In the genomic region with DNA sequence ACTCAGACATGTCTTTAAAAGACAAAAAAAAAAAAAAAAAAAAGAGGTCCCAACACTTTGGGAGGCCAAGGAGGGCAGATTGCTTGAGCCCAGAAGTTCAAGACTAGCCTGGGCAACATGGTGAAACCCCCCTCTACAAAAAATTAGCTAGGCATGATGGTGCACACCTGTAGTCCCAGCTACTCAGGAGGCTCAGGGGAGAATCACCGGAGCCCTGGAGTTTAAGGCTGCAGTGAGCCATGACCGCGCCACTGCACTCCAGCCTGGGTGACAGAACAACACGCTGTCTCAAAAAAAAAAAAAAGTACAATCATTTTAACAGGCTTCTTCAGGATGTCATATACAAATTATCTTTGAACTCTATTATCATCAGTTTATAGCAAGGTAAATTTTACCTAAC, we compare ENCODE assay signal across 16 cellular contexts. TPM values are rescaled to one million over a fixed set of nuclear protein-coding genes. Genes with fewer than 3 reads are reported as not detected.
A peak's percentile ranks its signal among the peaks of the same experiment; 100 is the strongest.
DNase-seq lines count a peak whose midpoint lies in the region; ATAC-seq, FAIRE-seq and TF ChIP-seq lines count a peak whose summit lies in the region.
"Had no signal": no experiment of that assay in that cellular context is flagged by ENCODE, and none has a peak within 500 bp of the region (broad histone marks: within the 10 kb centered on the region; RNA-seq: fewer than 3 reads in every experiment).

No MANE protein-coding gene starts in this region.

- no peak for TF ChIP-seq RAD21 in GM12878 (IDR thresholded peaks at IDR 0.05; ENCODE audit: insufficient read depth, low read depth, low read length)

- H3K27ac Mint-ChIP-seq in T-helper 2 cell treated with Interferon-gamma antibody and Interleukin-4, amounts not matched to agents 5 μg/mL and 100 μg/mL, for 36 hours = no peak overlapping the region
- H3K27ac Mint-ChIP-seq: activated naive CD8-positive, alpha-beta T cell treated with anti-CD3 and anti-CD28 coated beads, Interleukin-2, amount 50 U/mL, for 24 hours; stimulated activated naive CD8-positive, alpha-beta T cell treated with anti-CD3 and anti-CD28 coated beads, Interleukin-15, Interleukin-2, amounts not matched to agents 100 ng/mL and 50 ng/mL, for 24 hours had no signal

- peaks cover 32% of the 10 kb centered on the region for H3K4me1 Mint-ChIP-seq in T-helper 2 cell treated with Interferon-gamma antibody and Interleukin-4, amounts not matched to agents 5 μg/mL and 100 μg/mL, for 36 hours (ENCODE audit: low read depth)

- H3K36me3 ChIP-seq in GM12878 (ENCODE audit: control insufficient read depth in 2 of 2, insufficient read depth in 2 of 2, low read length in 1 of 2) = peaks cover 2 to 12% of the 10 kb centered on the region in 2 experiments; a peak in 3 of 4 replicates
- H3K36me3 ChIP-seq: esophagus squamous epithelium, prostate gland had no signal

- RAD21 ChIA-PET in GM12878 (lab: Charles Lee; ENCODE audit: unreplicated experiment) = interaction anchor here (0.6 to 1.6 kb wide), 10 partner anchors 8 to 1273 kb away, joined by 3 to 7 read pairs (median 4); no protein-coding TSS in a partner anchor

- no peaks in the 10 kb centered on the region for H3K27me3 ChIP-seq in GM12878 (replicated peaks in 1 of 2; ENCODE audit: control insufficient read depth in 2 of 2, insufficient read depth in 2 of 2, low read length in 1 of 2)
- H3K27me3 ChIP-seq: BE2C, esophagus squamous epithelium, MG63 had no signal

- peaks cover 36% of the 10 kb centered on the region for H3K36me3 Mint-ChIP-seq in T-helper 2 cell treated with Interferon-gamma antibody and Interleukin-4, amounts not matched to agents 5 μg/mL and 100 μg/mL, for 36 hours (ENCODE audit: low read depth)

- no peak overlapping the region for H3K4me3 Mint-ChIP-seq in T-helper 2 cell treated with Interferon-gamma antibody and Interleukin-4, amounts not matched to agents 5 μg/mL and 100 μg/mL, for 36 hours
- H3K4me3 Mint-ChIP-seq: activated naive CD8-positive, alpha-beta T cell treated with anti-CD3 and anti-CD28 coated beads, Interleukin-2, amount 50 U/mL, for 24 hours; stimulated activated naive CD8-positive, alpha-beta T cell treated with anti-CD3 and anti-CD28 coated beads, Interleukin-15, Interleukin-2, amounts not matched to agents 100 ng/mL and 50 ng/mL, for 24 hours had no signal

- POLR2A ChIA-PET in GM12878 (lab: Charles Lee) = interaction anchor here (0.7 to 1.8 kb wide), 6 partner anchors 8 to 497 kb away, joined by 3 to 11 read pairs (median 4); no protein-coding TSS in a partner anchor

- H3K9ac ChIP-seq in GM12878 (ENCODE audit: control insufficient read depth, insufficient read depth, low read length) = no peak overlapping the region; the same call in 1 of the 2 replicates

- no TSS peak for BruUV-seq in GM12878 (replicated peaks; lab: Mats Ljungman, UMichigan)

- ATAC-seq in GM18505 (IDR thresholded peaks at IDR 0.05; ENCODE audit: unreplicated experiment) (peak; percentile 78), GM21447 (IDR thresholded peaks at IDR 0.05; ENCODE audit: unreplicated experiment) (peak; percentile 83), HG03095 (IDR thresholded peaks at IDR 0.05; ENCODE audit: unreplicated experiment) (peak; percentile 64), GM12878 (peak; percentile 76), left colon (no peak)
- ATAC-seq: activated naive CD8-positive, alpha-beta T cell treated with anti-CD3 and anti-CD28 coated beads, Interleukin-2, amount 50 U/mL, for 24 hours; Right ventricle myocardium inferior had no signal

- in situ Hi-C loops in GM12878 (cut with MboI) = no loop called here

- no peaks in the 10 kb centered on the region; the same call in 2 of the 3 replicates for H3K9me3 ChIP-seq in GM12878 (replicated peaks; ENCODE audit: control insufficient read depth, insufficient read depth, low read length)
- H3K9me3 ChIP-seq: BE2C, esophagus squamous epithelium, prostate gland had no signal

- intact Hi-C loops in GM12878 (cut with micrococcal nuclease; ENCODE audit: unreplicated experiment) = no loop called here
- intact Hi-C loops in left colon (cut with DNase I, micrococcal nuclease) = loop anchor here in 1 of 2 donors (10.0 kb wide), 1 partner anchor 64 kb away; the partner anchor contains the start of gene MYLK3

- H3K4me2 ChIP-seq in GM12878 (ENCODE audit: control insufficient read depth, insufficient read depth) = peak overlapping the region; percentile 62

- no peak for TF ChIP-seq CTCF in GM12878 (IDR thresholded peaks at IDR 0.05 in 2 of 3, conservative IDR thresholded peaks at IDR 0.05 in 1 of 3; ENCODE audit: control insufficient read depth in 2 of 3, extremely low read depth in 1 of 3, insufficient read depth in 1 of 3, low read depth in 3 of 3, low read length in 3 of 3)

- FAIRE-seq in GM12878 (lab: Jason Lieb, UNC) = peak; percentile 69

- H3K79me2 ChIP-seq in GM12878 (ENCODE audit: control insufficient read depth, insufficient read depth, low read length) = peaks cover 72% of the 10 kb centered on the region

- H3K27ac ChIP-seq in GM12878 (ENCODE audit: control insufficient read depth, insufficient read depth) = no peak overlapping the region
- H3K27ac ChIP-seq: esophagus squamous epithelium had no signal

- DNase-seq in GM12878 (ENCODE audit: low read depth, low spot score) (no peak), left colon (no peak), NCI-H82 treated with DMSO at 0.1 percent for 48 hours (lab: John Stamatoyannopoulos, UW; ENCODE audit: unreplicated experiment) (no peak), SIG-M5 treated with dmso at 0.1 percent for 504 hours (lab: John Stamatoyannopoulos, UW; ENCODE audit: unreplicated experiment) (no peak)
- DNase-seq in T-helper 2 cell treated with Interferon-gamma antibody and Interleukin-4, amounts not matched to agents 5 μg/mL and 100 μg/mL, for 36 hours (ENCODE audit: low spot score) = no peak
- DNase-seq: activated naive CD8-positive, alpha-beta T cell treated with anti-CD3 and anti-CD28 coated beads, Interleukin-2, amount 50 U/mL, for 24 hours; BE2C; esophagus squamous epithelium; MG63; stimulated activated CD4-positive, alpha-beta T cell treated with anti-CD3 and anti-CD28 coated beads, Interleukin-2, amount 100 ng/mL, for 24 hours had no signal

- WGBS in GM12878 (ENCODE audit: insufficient coverage, insufficient replicate concordance, low lambda C conversion rate, missing lambda C conversion rate) = 13% methylated on average over 4 of the region's 4 CpGs

- no peaks in the 10 kb centered on the region for H4K20me1 ChIP-seq in GM12878 (ENCODE audit: control insufficient read depth, insufficient read depth)

- SMC1A ChIA-PET in GM12878 (lab: Charles Lee; ENCODE audit: uncharacterized antibody, unreplicated experiment) = interaction anchor here (0.6 to 4.3 kb wide), 9 partner anchors 8 to 292 kb away, joined by 3 to 25 read pairs (median 7); no protein-coding TSS in a partner anchor

- H3K4me3 ChIP-seq in GM12878 = 0 out of 2 replicates have a peak overlapping the region, but pooled peaks have one; percentile 33
- H3K4me3 ChIP-seq: esophagus squamous epithelium, MG63, prostate gland had no signal

- no peak overlapping the region for H2AFZ ChIP-seq in GM12878 (ENCODE audit: control insufficient read depth, low read depth, low read length)

- CTCF ChIA-PET in GM12878 (lab: Yijun Ruan, JAX) = interaction anchor here (0.5 to 2.1 kb wide), 8 partner anchors 8 to 191 kb away, joined by 3 to 11 read pairs (median 4); no protein-coding TSS in a partner anchor

- no peaks in the 10 kb centered on the region for H3K27me3 Mint-ChIP-seq in T-helper 2 cell treated with Interferon-gamma antibody and Interleukin-4, amounts not matched to agents 5 μg/mL and 100 μg/mL, for 36 hours (ENCODE audit: low read depth)
- H3K27me3 Mint-ChIP-seq: activated naive CD8-positive, alpha-beta T cell treated with anti-CD3 and anti-CD28 coated beads, Interleukin-2, amount 50 U/mL, for 24 hours; stimulated activated naive CD8-positive, alpha-beta T cell treated with anti-CD3 and anti-CD28 coated beads, Interleukin-15, Interleukin-2, amounts not matched to agents 100 ng/mL and 50 ng/mL, for 24 hours had no signal

- TF ChIP-seq POLR2A in GM18505 (IDR thresholded peaks at IDR 0.05; ENCODE audit: borderline replicate concordance, extremely low read depth, insufficient read depth, insufficient read length) = no peak
- TF ChIP-seq POLR2A in GM12878 (IDR thresholded peaks at IDR 0.05; ENCODE audit: low read depth, low read length) = no peak

- H3K4me1 ChIP-seq in GM12878 (ENCODE audit: control insufficient read depth, insufficient read depth, low read length) = peaks cover 22% of the 10 kb centered on the region
- H3K4me1 ChIP-seq: BE2C, prostate gland had no signal

- no peaks in the 10 kb centered on the region for H3K9me3 Mint-ChIP-seq in T-helper 2 cell treated with Interferon-gamma antibody and Interleukin-4, amounts not matched to agents 5 μg/mL and 100 μg/mL, for 36 hours
- H3K9me3 Mint-ChIP-seq: stimulated activated naive CD8-positive, alpha-beta T cell treated with anti-CD3 and anti-CD28 coated beads, Interleukin-15, Interleukin-2, amounts not matched to agents 100 ng/mL and 50 ng/mL, for 24 hours had no signal

- no peak for TF ChIP-seq EP300 in GM12878 (IDR thresholded peaks at IDR 0.05; ENCODE audit: borderline replicate concordance in 1 of 2, control insufficient read depth in 1 of 2, low read depth in 2 of 2, low read length in 2 of 2)

TF ChIP-seq in GM12878, 131 proteins besides CTCF, POLR2A, EP300 and RAD21 (continues in another document):
- TF ChIP-seq KDM1A (IDR thresholded peaks at IDR 0.05; ENCODE audit: borderline replicate concordance) (no peak), EED (IDR thresholded peaks at IDR 0.05; ENCODE audit: low read depth) (no peak), HCFC1 (IDR thresholded peaks at IDR 0.05; ENCODE audit: low read length) (no peak)

RNA-seq across cellular contexts. Expression of gene C16orf87, which starts 22.0 kb away (rescaled TPM):
- total RNA-seq in GM12878 (2013; cell fraction: nucleolus; rRNA removed) = 16.2 and 17.0 TPM in 2 replicates
- total RNA-seq in GM12878 (2014; rRNA removed) = 18.4 and 24.3 TPM in 2 replicates
- total RNA-seq in GM12878 (2014; rRNA removed; fragmentation: Illumina TruSeq; extraction: Trizol) = 32.6 and 34.9 TPM in 2 replicates
- 21.8 and 21.9 TPM in 2 replicates for total RNA-seq in GM12878 (2021)
- 12.4 TPM for polyA plus RNA-seq in GM12878 (2011; ENCODE audit: low read depth)
- 19.7 and 30.8 TPM in 2 replicates for polyA plus RNA-seq in GM12878 (2011; rRNA removed)
- polyA plus RNA-seq in GM12878 (2011; cell fraction: cytosol; rRNA removed) = 4.3 and 5.1 TPM in 2 replicates
- 5.9 TPM in 2 replicates for polyA plus RNA-seq in GM12878 (2011; cell fraction: nucleus; rRNA removed)
- polyA plus RNA-seq in GM12878 (2012) = 19.6 and 27.0 TPM in 2 replicates
- polyA plus RNA-seq in GM12878 (2014; fragmentation: Illumina TruSeq; extraction: Trizol) = 29.3 and 40.1 TPM in 2 replicates
- polyA plus RNA-seq in GM12878 (2014; fragmentation: Nextera tagmentation; extraction: Ambion mirVana) = 10 to 100 TPM; 49.0 to 51.8 TPM
- 16.8 and 18.5 TPM in 2 replicates for polyA plus RNA-seq in GM12878 (2014; rRNA removed)
- polyA plus RNA-seq in GM12878 (2016; fragmentation: Nextera tagmentation; extraction: Ambion mirVana) = 10 to 100 TPM; 69.8 to 72.6 TPM
- 5.1 and 10.2 TPM in 2 replicates for polyA minus RNA-seq in GM12878 (2011; rRNA and poly(A)+ RNA removed)
- 4.2 and 4.9 TPM in 2 replicates for polyA minus RNA-seq in GM12878 (2011; cell fraction: cytosol; rRNA and poly(A)+ RNA removed)
- 4.1 and 7.7 TPM in 2 replicates for polyA minus RNA-seq in GM12878 (2011; cell fraction: nucleus; rRNA and poly(A)+ RNA removed)
- 1 to 10 TPM; 6.1 to 7.6 TPM for total RNA-seq in left colon
